16 cellular contexts compared by ENCODE assay signal in genomic region chr5:92627186-92627585, GRCh38.
DNase-seq lines count a peak whose midpoint lies in the region; ATAC-seq, FAIRE-seq and TF ChIP-seq lines count a peak whose summit lies in the region.
"Had no signal": no experiment of that assay in that cellular context is flagged by ENCODE, and none has a peak within 500 bp of the region (broad histone marks: within the 10 kb centered on the region; RNA-seq: fewer than 3 reads in every experiment).

No MANE protein-coding gene starts in this region.

- H3K4me3 ChIP-seq in A549 (no peak overlapping the region), epithelial cell of esophagus (ENCODE audit: low read length) (no peak overlapping the region)
- H3K4me3 ChIP-seq: BLaER1, GM23338 had no signal

- DNase-seq in A549 (ENCODE audit: low read depth in 1 of 2, low spot score in 1 of 2): no peak
- no peak for DNase-seq in H54 (ENCODE audit: insufficient read length, low spot score)
- DNase-seq in RWPE1 (ENCODE audit: low spot score): peak; percentile 26
- peak; percentile 11 for DNase-seq in epithelial cell of esophagus (ENCODE audit: low read depth)
- no peak for DNase-seq in NCI-H446 (lab: John Stamatoyannopoulos, UW)
- DNase-seq in NCI-H2029 treated with DMSO at 0.1 percent for 48 hours (lab: John Stamatoyannopoulos, UW): no peak
- no peak for DNase-seq in activated gamma-delta T cell (lab: John Stamatoyannopoulos, UW)
- DNase-seq in NCI-H1930 (lab: John Stamatoyannopoulos, UW): no peak
- DNase-seq: CD4-positive, alpha-beta memory T cell; DMS153; DMS79; GDM1; H7 had no signal

- TF ChIP-seq EP300 in A549 (IDR thresholded peaks at IDR 0.05): no peak

- no peak for TF ChIP-seq RAD21 in A549 (conservative IDR thresholded peaks at IDR 0.05 in 1 of 2, IDR thresholded peaks at IDR 0.05 in 1 of 2)

- H3K9me3 ChIP-seq in A549: no peaks in the 10 kb centered on the region

- ATAC-seq in A549: no peak
- ATAC-seq: GM23338, HepG2 had no signal

- peak; percentile 49 for FAIRE-seq in A549 (lab: Jason Lieb, UNC)
- FAIRE-seq in H54 (lab: Jason Lieb, UNC): peak; percentile 67
- FAIRE-seq: HepG2 had no signal

- no peaks in the 10 kb centered on the region for H3K4me1 ChIP-seq in A549
- H3K4me1 ChIP-seq: BLaER1 had no signal

- POLR2A ChIA-PET in A549 (lab: Yijun Ruan, JAX) (no interaction called here), RWPE1 (lab: Yijun Ruan, JAX; ENCODE audit: low non-redundant PET) (no interaction called here)

- no peak overlapping the region for H3K4me2 ChIP-seq in A549
- H3K4me2 ChIP-seq: BLaER1, GM23338 had no signal

- WGBS in A549 (ENCODE audit: missing lambda C conversion rate): 55% methylated on average over 1 of the region's 1 CpG

- H3K27ac ChIP-seq in A549: no peak overlapping the region
- H3K27ac ChIP-seq in RWPE1: no peak overlapping the region
- H3K27ac ChIP-seq: BLaER1 had no signal

- TF ChIP-seq POLR2A in A549 (IDR thresholded peaks at IDR 0.05; ENCODE audit: low read length) (no peak), H54 (IDR thresholded peaks at IDR 0.05; ENCODE audit: low read depth, low read length) (no peak)

- TF ChIP-seq CTCF in A549 (IDR thresholded peaks at IDR 0.05) (no peak), RWPE1 (conservative IDR thresholded peaks at IDR 0.05; ENCODE audit: low read depth) (no peak), epithelial cell of esophagus (IDR thresholded peaks at IDR 0.05; ENCODE audit: insufficient read depth, low read depth, low read length, missing control alignments) (no peak)

- CTCF ChIA-PET in A549 (lab: Yijun Ruan, JAX) (no interaction called here), RWPE1 (lab: Yijun Ruan, JAX) (interaction anchor here (1.0 kb wide), 1 partner anchor 11 kb away, joined by 3 read pairs; no protein-coding TSS in a partner anchor)

TF ChIP-seq in A549, 52 proteins besides CTCF, POLR2A, EP300 and RAD21:
- no peak for TF ChIP-seq RCOR1 (IDR thresholded peaks at IDR 0.05; ENCODE audit: low read depth, low read length)
- TF ChIP-seq HES2 (IDR thresholded peaks at IDR 0.05): no peak
- TF ChIP-seq HDAC2 (IDR thresholded peaks at IDR 0.05): no peak
- TF ChIP-seq SREBF2 (IDR thresholded peaks at IDR 0.05): no peak
- TF ChIP-seq FOSL2 (IDR thresholded peaks at IDR 0.05): no peak
- TF ChIP-seq FOSL2 (CRISPR knock-in tag; IDR thresholded peaks at IDR 0.05): no peak
- TF ChIP-seq RARB (CRISPR knock-in tag; IDR thresholded peaks at IDR 0.05): no peak
- TF ChIP-seq TFCP2L1 (CRISPR knock-in tag; IDR thresholded peaks at IDR 0.05): no peak
- TF ChIP-seq HOXA7 (CRISPR knock-in tag; IDR thresholded peaks at IDR 0.05): no peak
- no peak for TF ChIP-seq RFX5 (IDR thresholded peaks at IDR 0.05)
- TF ChIP-seq HOXB13 (CRISPR knock-in tag; IDR thresholded peaks at IDR 0.05; ENCODE audit: low read depth): no peak
- TF ChIP-seq HOXB5 (CRISPR knock-in tag; IDR thresholded peaks at IDR 0.05): no peak
- TF ChIP-seq ESRRA (IDR thresholded peaks at IDR 0.05; ENCODE audit: borderline replicate concordance, low read length): no peak
- TF ChIP-seq FOXS1 (CRISPR knock-in tag; IDR thresholded peaks at IDR 0.05): no peak
- no peak for TF ChIP-seq ZC3H11A (IDR thresholded peaks at IDR 0.05)
- no peak for TF ChIP-seq SMC3 (IDR thresholded peaks at IDR 0.05)

Comparison
In these comparisons a context has a peak if more than half of its experiments do, and no peak if none do; other contexts are left out.
1. DNase-seq: peak in RWPE1 (single experiment) and epithelial cell of esophagus (single experiment); none in A549 (0 of 2), H54 (single experiment), NCI-H446 (0 of 2), NCI-H2029 treated with DMSO at 0.1 percent for 48 hours (single experiment), activated gamma-delta T cell (single experiment) and NCI-H1930 (0 of 2).